Comparison of ENCODE assay signal across 8 cellular contexts in genomic region chr5:157732130-157732783, GRCh38. TPM values are rescaled to one million over a fixed set of nuclear protein-coding genes. Genes with fewer than 3 reads are reported as not detected.
A peak's percentile ranks its signal among the peaks of the same experiment; 100 is the strongest.
DNase-seq lines count a peak whose midpoint lies in the region; ATAC-seq, FAIRE-seq and TF ChIP-seq lines count a peak whose summit lies in the region.

No MANE protein-coding gene starts in this region.

- intact Hi-C loops in heart right ventricle (cut with DNase I), result loop anchor here in 1 of 10 donors (10.0 kb wide), 1 partner anchor 397 kb away; no protein-coding TSS in a partner anchor
- intact Hi-C loops in left cardiac atrium (cut with DNase I), result no loop called here

- TF ChIP-seq CTCF in heart right ventricle (IDR thresholded peaks at IDR 0.05), result no peak
- no peak for TF ChIP-seq CTCF in upper lobe of left lung (IDR thresholded peaks at IDR 0.05)

- H3K27me3 ChIP-seq in heart right ventricle (no peaks in the 10 kb centered on the region), adipocyte (replicated peaks; ENCODE audit: control insufficient read depth, insufficient read depth, low read length) (no peaks in the 10 kb centered on the region), upper lobe of left lung (no peaks in the 10 kb centered on the region)

- H3K36me3 ChIP-seq in heart right ventricle, result peaks cover 0 to 45% (median 5%) of the 10 kb centered on the region in 9 donors
- peaks cover 19% of the 10 kb centered on the region for H3K36me3 ChIP-seq in adipocyte (ENCODE audit: control insufficient read depth, insufficient read depth, low read length, severe bottlenecking)
- peaks cover 32% of the 10 kb centered on the region for H3K36me3 ChIP-seq in mesodermal cell (ENCODE audit: control insufficient read depth, insufficient read depth, low read length)
- H3K36me3 ChIP-seq in upper lobe of left lung, result peaks cover 5 to 35% (median 14%) of the 10 kb centered on the region in 4 donors

- no peak for DNase-seq in heart right ventricle
- no peak for DNase-seq in left cardiac atrium
- no peak for DNase-seq in adipocyte (ENCODE audit: low read depth)
- no peak for DNase-seq in upper lobe of left lung
- no peak for DNase-seq in GM12892 (ENCODE audit: insufficient read length)
- DNase-seq in kidney tubule cell (ENCODE audit: low spot score), result no peak
- DNase-seq in SKM-1 (lab: John Stamatoyannopoulos, UW; ENCODE audit: unreplicated experiment), result no peak

- no peak for ATAC-seq in heart right ventricle
- no peak for ATAC-seq in left cardiac atrium
- no peak for ATAC-seq in upper lobe of left lung (ENCODE audit: low FRiP score in 2 of 2)

- H3K27ac ChIP-seq in heart right ventricle (peak overlapping the region in 1 of 10 donors; percentile 90), mesodermal cell (ENCODE audit: low read depth, low read length, severe bottlenecking) (peak overlapping the region; percentile 89), upper lobe of left lung (peak overlapping the region in 2 of 4 donors; percentile 87 to 89)

- H3K4me1 ChIP-seq in heart right ventricle, result peaks cover 0 to 9% (median 6%) of the 10 kb centered on the region in 9 donors
- peaks cover 6% of the 10 kb centered on the region for H3K4me1 ChIP-seq in adipocyte (ENCODE audit: control insufficient read depth, insufficient read depth, low read length)
- peaks cover 3% of the 10 kb centered on the region for H3K4me1 ChIP-seq in mesodermal cell (ENCODE audit: control insufficient read depth, insufficient read depth, low read length, poor library complexity, severe bottlenecking)
- peaks cover 4 to 6% (median 5%) of the 10 kb centered on the region in 4 donors for H3K4me1 ChIP-seq in upper lobe of left lung

- WGBS in heart right ventricle, 2 donors, result 92 to 93% methylated on average over 5 of the region's 5 CpGs
- 95 to 100% methylated on average over 2 to 4 of the region's 5 CpGs for WGBS in mesodermal cell (ENCODE audit: insufficient coverage in 2 of 2), 2 experiments
- WGBS in upper lobe of left lung, 2 donors, result 93 to 94% methylated on average over 5 of the region's 5 CpGs

- peak overlapping the region in 7 of 10 donors; percentile 65 to 83 (median 71) for H3K4me3 ChIP-seq in heart right ventricle
- peak overlapping the region; percentile 94 for H3K4me3 ChIP-seq in adipocyte (ENCODE audit: low read length)
- H3K4me3 ChIP-seq in mesodermal cell (ENCODE audit: extremely low read depth, insufficient read depth, low read length, poor library complexity, severe bottlenecking), result peak overlapping the region; percentile 59
- peak overlapping the region in 3 of 4 donors; percentile 60 to 86 (median 66) for H3K4me3 ChIP-seq in upper lobe of left lung

- peak overlapping the region; percentile 93 for H3K9ac ChIP-seq in adipocyte (ENCODE audit: low read length)

- no peaks in the 10 kb centered on the region for H3K9me3 ChIP-seq in heart right ventricle
- no peaks in the 10 kb centered on the region for H3K9me3 ChIP-seq in adipocyte (ENCODE audit: control insufficient read depth, low read length)
- peaks cover 8% of the 10 kb centered on the region for H3K9me3 ChIP-seq in mesodermal cell (ENCODE audit: control insufficient read depth, low read length)
- H3K9me3 ChIP-seq in upper lobe of left lung, result no peaks in the 10 kb centered on the region

- TF ChIP-seq EP300 in upper lobe of left lung (IDR thresholded peaks at IDR 0.05), result no peak

- no peak for FAIRE-seq in GM12892 (lab: Jason Lieb, UNC)

- TF ChIP-seq POLR2A in upper lobe of left lung (IDR thresholded peaks at IDR 0.05), result no peak
- TF ChIP-seq POLR2A in GM12892 (IDR thresholded peaks at IDR 0.05; ENCODE audit: low read depth, low read length), result no peak

RNA-seq across cellular contexts. Expression of gene THG1L, which starts 1.0 kb away (rescaled TPM):
- total RNA-seq in heart right ventricle, result 1 to 10 TPM; 3.4 to 9.5 (median 6.2) TPM
- 10 to 100 TPM in 1 of 2 donors, 1 to 10 TPM in 1; 6.4 to 11.9 TPM for polyA plus RNA-seq in heart right ventricle
- 1 to 10 TPM; 5.6 to 5.9 TPM for total RNA-seq in left cardiac atrium
- 10.8 TPM for polyA plus RNA-seq in mesodermal cell (2013, experiment 1 of 2)
- polyA plus RNA-seq in mesodermal cell (2013, experiment 2 of 2), result 9.8 TPM
- 10 to 100 TPM in 3 of 6 donors, 1 to 10 TPM in 3; 2.1 to 12.6 (median 9.1) TPM for total RNA-seq in upper lobe of left lung
- polyA plus RNA-seq in GM12892 (2012; ENCODE audit: missing spikeins), result 23.6 TPM

RNA-seq across cellular contexts. Expression of gene LSM11, which starts 11.3 kb away (rescaled TPM):
- 1 to 10 TPM in 9 of 10 donors, under 1 TPM in 1; 0.98 to 2.2 (median 1.7) TPM for total RNA-seq in heart right ventricle
- 1 to 10 TPM in 1 of 2 donors, under 1 TPM in 1; 0.66 to 1.4 TPM for polyA plus RNA-seq in heart right ventricle
- 1 to 10 TPM; 2.2 to 2.8 TPM for total RNA-seq in left cardiac atrium
- polyA plus RNA-seq in mesodermal cell (2013, experiment 1 of 2), result 7.5 TPM
- 7.6 TPM for polyA plus RNA-seq in mesodermal cell (2013, experiment 2 of 2)
- 1 to 10 TPM in 5 of 6 donors, under 1 TPM in 1; 0.78 to 4.1 (median 2.0) TPM for total RNA-seq in upper lobe of left lung
- 1.7 TPM for polyA plus RNA-seq in GM12892 (2012; ENCODE audit: missing spikeins)
